In the genomic region with DNA sequence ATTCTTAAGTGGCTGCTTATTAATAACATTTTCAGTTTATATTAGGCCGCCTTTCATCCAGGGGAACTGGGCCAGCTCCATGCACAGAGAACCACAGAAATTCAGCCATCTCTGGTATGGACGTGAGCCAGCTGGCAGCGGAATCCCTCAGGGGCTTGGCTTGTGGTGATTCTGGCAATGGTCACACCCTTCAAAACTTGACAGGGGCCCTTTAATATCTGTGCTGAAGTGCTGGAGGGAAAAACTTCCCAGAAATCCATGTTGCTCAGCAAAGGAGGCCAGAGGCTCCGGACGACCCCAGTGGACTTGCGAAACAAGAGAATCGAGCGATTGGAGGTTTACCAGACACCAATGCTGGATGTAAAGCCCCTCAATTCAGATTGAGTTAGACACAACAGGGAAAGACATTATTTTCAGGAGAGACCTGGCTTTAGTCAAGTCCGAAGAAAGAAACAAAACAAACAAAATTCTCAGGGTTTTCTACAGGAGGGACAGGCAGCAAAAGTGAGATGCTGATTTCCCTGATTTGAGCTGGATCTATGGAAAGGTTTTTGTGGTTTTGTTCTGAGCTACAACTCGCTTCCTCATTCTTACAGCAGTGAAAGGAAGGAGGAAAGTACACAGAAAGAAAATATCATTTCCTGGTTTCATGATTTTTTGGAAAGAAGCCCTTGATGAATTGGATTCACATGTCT, we compare ENCODE assay signal across 10 cellular contexts. TPM values are rescaled to one million over a fixed set of nuclear protein-coding genes. Genes with fewer than 3 reads are reported as not detected.
A peak's percentile ranks its signal among the peaks of the same experiment; 100 is the strongest.
DNase-seq lines count a peak whose midpoint lies in the region; ATAC-seq and TF ChIP-seq lines count a peak whose summit lies in the region.
"Had no signal": no experiment of that assay in that cellular context is flagged by ENCODE, and none has a peak within 500 bp of the region (broad histone marks: within the 10 kb centered on the region; RNA-seq: fewer than 3 reads in every experiment).

No MANE protein-coding gene starts in this region.

- ATAC-seq in GM18867 (IDR thresholded peaks at IDR 0.05; ENCODE audit: unreplicated experiment): no peak
- ATAC-seq: GM12878 had no signal

- no peak overlapping the region for H3K9ac ChIP-seq in H9 (ENCODE audit: extremely low read depth, insufficient read length, low read length)
- H3K9ac ChIP-seq in skeletal muscle satellite cell (ENCODE audit: low read depth, low read length): peak overlapping the region; percentile 58

- no CpG with 5 or more reads among the region's 10 CpGs for WGBS in H9 (ENCODE audit: extremely low coverage, insufficient read length, low lambda C conversion rate)
- 47 to 54% (median 52%) methylated on average over 5 to 10 of the region's 10 CpGs for WGBS in adrenal gland, 4 donors

- no peaks in the 10 kb centered on the region for H3K79me1 ChIP-seq in H9 (ENCODE audit: insufficient read depth, low read depth, low read length, poor library complexity, severe bottlenecking)

- H3K4me3 Mint-ChIP-seq in H9: no peak overlapping the region

- H3K4me1 Mint-ChIP-seq in H9: peaks cover 41 to 45% of the 10 kb centered on the region in 2 experiments

- TF ChIP-seq CTCF in H9 (conservative IDR thresholded peaks at IDR 0.05): no peak
- TF ChIP-seq CTCF in adrenal gland (IDR thresholded peaks at IDR 0.05): no peak
- TF ChIP-seq CTCF in left ventricle myocardium inferior (IDR thresholded peaks at IDR 0.05; ENCODE audit: borderline replicate concordance): no peak

- H3K4me3 ChIP-seq in adrenal gland: peak overlapping the region in 1 of 4 donors; percentile 4
- H3K4me3 ChIP-seq in left ventricle myocardium inferior: peak overlapping the region; percentile 49
- H3K4me3 ChIP-seq in skeletal muscle satellite cell (ENCODE audit: low read length): peak overlapping the region; percentile 56
- H3K4me3 ChIP-seq: GM12878 had no signal

- no peak overlapping the region for H2BK12ac ChIP-seq in H9 (ENCODE audit: insufficient read length, low read depth, low read length)

- H3K36me3 ChIP-seq in adrenal gland (replicated peaks in 1 of 2) (no peaks in the 10 kb centered on the region), left ventricle myocardium inferior (no peaks in the 10 kb centered on the region), skeletal muscle satellite cell (ENCODE audit: insufficient read depth, low read length) (no peaks in the 10 kb centered on the region)
- H3K36me3 ChIP-seq: neutrophil had no signal

- no peaks in the 10 kb centered on the region for H3K23me2 ChIP-seq in H9 (ENCODE audit: insufficient read length, low read depth, low read length, poor library complexity, severe bottlenecking)

- no peak overlapping the region for H4K91ac ChIP-seq in H9 (ENCODE audit: insufficient read length, low read depth, low read length)

- H3K9me3 ChIP-seq in H9 (ENCODE audit: control insufficient read depth, low read depth, low read length): no peaks in the 10 kb centered on the region
- no peaks in the 10 kb centered on the region for H3K9me3 ChIP-seq in adrenal gland (replicated peaks in 1 of 3)
- H3K9me3 ChIP-seq in left ventricle myocardium inferior (replicated peaks): no peaks in the 10 kb centered on the region
- H3K9me3 ChIP-seq in skeletal muscle satellite cell (replicated peaks; ENCODE audit: low read length): no peaks in the 10 kb centered on the region
- H3K9me3 ChIP-seq: neutrophil had no signal

- H3K27me3 ChIP-seq in H9 (ENCODE audit: insufficient read depth, low read length) (peaks cover 2% of the 10 kb centered on the region; the same call in 1 of the 2 replicates), adrenal gland (no peaks in the 10 kb centered on the region), left ventricle myocardium inferior (ENCODE audit: low read depth) (no peaks in the 10 kb centered on the region), skeletal muscle satellite cell (ENCODE audit: control insufficient read depth, insufficient read depth, low read length) (no peaks in the 10 kb centered on the region)

- H3K4me1 ChIP-seq in H9 (ENCODE audit: insufficient read depth, low read length) (peaks cover 10% of the 10 kb centered on the region), adrenal gland (replicated peaks in 1 of 2) (peaks cover 0 to 28% of the 10 kb centered on the region in 2 donors), left ventricle myocardium inferior (peaks cover 87% of the 10 kb centered on the region), skeletal muscle satellite cell (ENCODE audit: control insufficient read depth, insufficient read depth, low read length) (peaks cover 36% of the 10 kb centered on the region)

- no peak for DNase-seq in H9
- DNase-seq in adrenal gland: peak in 5 of 7 donors; percentile 21 to 68 (median 47)
- DNase-seq in left ventricle myocardium inferior: peak; percentile 84
- DNase-seq in activated CD4-positive, alpha-beta T cell treated with anti-CD3 and anti-CD28 coated beads, Interleukin-2, amount 50 U/mL, for 4 hours: no peak
- no peak for DNase-seq in RKO (ENCODE audit: low spot score)
- DNase-seq in amniotic stem cell (lab: John Stamatoyannopoulos, UW): no peak

- no peak overlapping the region for H2AK5ac ChIP-seq in H9 (ENCODE audit: insufficient read length, low read length)

- no peaks in the 10 kb centered on the region for H3K9me3 Mint-ChIP-seq in H9

- H3K14ac ChIP-seq in H9 (ENCODE audit: insufficient read depth, low read length): peak overlapping the region; percentile 41

- H2AFZ ChIP-seq in H9 (ENCODE audit: low read length): no peak overlapping the region

- H3K27ac Mint-ChIP-seq in H9: no peak overlapping the region

- TF ChIP-seq POLR2A in adrenal gland (IDR thresholded peaks at IDR 0.05): no peak

- H3T11ph ChIP-seq in H9 (ENCODE audit: low read length): no peak overlapping the region

- intact Hi-C loops in adrenal gland (cut with DNase I) (no loop called here), left ventricle myocardium inferior (cut with micrococcal nuclease) (no loop called here)

- no peak overlapping the region for H3K4me2 ChIP-seq in H9 (ENCODE audit: insufficient read depth, insufficient read length, low read length)
- H3K4me2 ChIP-seq in skeletal muscle satellite cell (ENCODE audit: low read length): peak overlapping the region; percentile 82

- H3K18ac ChIP-seq in H9 (ENCODE audit: insufficient read length, low read depth, low read length): no peak overlapping the region

- H3K36me3 Mint-ChIP-seq in H9 (ENCODE audit: insufficient read depth in 1 of 3, low read depth in 3 of 3): no peaks in the 10 kb centered on the region

- H2BK5ac ChIP-seq in H9 (ENCODE audit: insufficient read length, low read length): no peak overlapping the region

- no peak overlapping the region for H2BK120ac ChIP-seq in H9 (ENCODE audit: low read depth, low read length, poor library complexity, severe bottlenecking)

- H2BK15ac ChIP-seq in H9 (ENCODE audit: low read depth, low read length): no peak overlapping the region

- no peak overlapping the region for H4K5ac ChIP-seq in H9 (ENCODE audit: insufficient read length, low read depth, low read length)

- H3K27ac ChIP-seq in H9 (ENCODE audit: insufficient read length, low read depth, low read length) (no peak overlapping the region), adrenal gland (peak overlapping the region in 2 of 5 donors; percentile 17 to 52), left ventricle myocardium inferior (replicated peaks) (peak overlapping the region; percentile 86)
- H3K27ac ChIP-seq: neutrophil had no signal

- H2BK20ac ChIP-seq in H9 (ENCODE audit: low read depth, low read length, poor library complexity, severe bottlenecking): no peak overlapping the region

- no peak overlapping the region for H3K4ac ChIP-seq in H9 (ENCODE audit: low read depth, low read length)

- no peak overlapping the region for H3K56ac ChIP-seq in H9 (ENCODE audit: insufficient read length, low read depth, low read length)

- no peaks in the 10 kb centered on the region for H3K79me2 ChIP-seq in H9 (ENCODE audit: insufficient read depth, low read length)

- H3K27me3 Mint-ChIP-seq in H9 (ENCODE audit: low read depth): peaks cover 33% of the 10 kb centered on the region

- H4K8ac ChIP-seq in H9 (replicated peaks; ENCODE audit: insufficient read length, low read depth, low read length): no peak overlapping the region

- H4K20me1 ChIP-seq in H9 (ENCODE audit: control insufficient read depth, insufficient read depth, insufficient read length): no peaks in the 10 kb centered on the region

- H3K23ac ChIP-seq in H9 (ENCODE audit: insufficient read length, low read depth, low read length): no peak overlapping the region

RNA-seq across cellular contexts. Expression of a gene that starts 11.1 kb away (rescaled TPM):
- total RNA-seq in H9 (2021) (3.2 and 3.4 TPM in 2 replicates), adrenal gland (10 to 100 TPM in 2 of 8 donors, 1 to 10 TPM in 6; 5.4 to 14.4 (median 9.1) TPM), left ventricle myocardium inferior (8.7 TPM)
- polyA plus RNA-seq in adrenal gland: 1 to 10 TPM; 1.3 to 2.6 (median 2.2) TPM
- total RNA-seq in skeletal muscle satellite cell (2012; rRNA removed): 26.0 and 26.4 TPM in 2 replicates

Comparison
In these comparisons a context has a peak if more than half of its experiments do, and no peak if none do; other contexts are left out.
1. DNase-seq: peak in adrenal gland (5 of 7) and left ventricle myocardium inferior (single experiment); none in H9 (single experiment), activated CD4-positive, alpha-beta T cell treated with anti-CD3 and anti-CD28 coated beads, Interleukin-2, amount 50 U/mL, for 4 hours (0 of 2), RKO (single experiment) and amniotic stem cell (single experiment).